Comparison of ENCODE assay signal across 8 cellular contexts in genomic region chr5:111278824-111279504, GRCh38. TPM values are rescaled to one million over a fixed set of nuclear protein-coding genes. Genes with fewer than 3 reads are reported as not detected.
DNase-seq lines count a peak whose midpoint lies in the region; ATAC-seq and TF ChIP-seq lines count a peak whose summit lies in the region.

No MANE protein-coding gene starts in this region.

- no peak for TF ChIP-seq EP300 in SK-N-SH (IDR thresholded peaks at IDR 0.05; ENCODE audit: borderline replicate concordance in 1 of 2, low read depth in 1 of 2, low read length in 1 of 2)

- H3K9ac ChIP-seq in SK-N-SH, result no peak overlapping the region

- peak; percentile 86 for TF ChIP-seq CTCF in CD8-positive, alpha-beta T cell (IDR thresholded peaks at IDR 0.05)
- TF ChIP-seq CTCF in SK-N-SH (IDR thresholded peaks at IDR 0.05), result peak; percentile 76

- no peak overlapping the region for H3K4me2 ChIP-seq in SK-N-SH

- no peak overlapping the region for H2AFZ ChIP-seq in SK-N-SH (ENCODE audit: low read depth)

- no peaks in the 10 kb centered on the region for H3K9me3 ChIP-seq in CD8-positive, alpha-beta T cell (ENCODE audit: low read length)
- no peaks in the 10 kb centered on the region for H3K9me3 ChIP-seq in SK-N-SH

- 66% methylated on average over 12 of the region's 12 CpGs for WGBS in SK-N-SH (ENCODE audit: low lambda C conversion rate)

- peak; percentile 77 to 94 (median 84) for DNase-seq in CD8-positive, alpha-beta T cell
- peak; percentile 42 for DNase-seq in SK-N-SH
- DNase-seq in iPS DF 19.7 (ENCODE audit: low read depth, low spot score), result peak; percentile 20
- DNase-seq in stimulated activated CD4-positive, alpha-beta T cell treated with anti-CD3 and anti-CD28 coated beads, Interleukin-1b, Interleukin-23, amount 100 ng/mL, for 1 hour (ENCODE audit: low read depth in 2 of 2), result peak; percentile 70 to 92
- DNase-seq in NCI-H774 (lab: John Stamatoyannopoulos, UW), result no peak

- H3K27ac Mint-ChIP-seq in CD8-positive, alpha-beta T cell, result peak overlapping the region; percentile 87
- peak overlapping the region; percentile 89 for H3K27ac Mint-ChIP-seq in activated naive CD8-positive, alpha-beta T cell

- no peak overlapping the region for H3K27ac ChIP-seq in CD8-positive, alpha-beta T cell (ENCODE audit: low read depth, low read length)
- H3K27ac ChIP-seq in SK-N-SH (ENCODE audit: low read depth in 2 of 2, low read length in 1 of 2), result peak overlapping the region in 1 of 2 experiments; percentile 43; a peak in 1 of 4 replicates

- no peaks in the 10 kb centered on the region for H3K27me3 ChIP-seq in CD8-positive, alpha-beta T cell (ENCODE audit: insufficient read depth, low read length)
- H3K27me3 ChIP-seq in SK-N-SH (ENCODE audit: insufficient read depth), result no peaks in the 10 kb centered on the region

- no peaks in the 10 kb centered on the region for H3K9me2 ChIP-seq in SK-N-SH

- H3K79me2 ChIP-seq in SK-N-SH (ENCODE audit: insufficient read depth), result no peaks in the 10 kb centered on the region

- H3K36me3 Mint-ChIP-seq in CD8-positive, alpha-beta T cell, result peaks cover 3% of the 10 kb centered on the region
- no peaks in the 10 kb centered on the region for H3K36me3 Mint-ChIP-seq in activated naive CD8-positive, alpha-beta T cell

- H3K4me1 ChIP-seq in CD8-positive, alpha-beta T cell (ENCODE audit: insufficient read depth, low read length), result peaks cover 41% of the 10 kb centered on the region
- peaks cover 0 to 20% of the 10 kb centered on the region in 2 experiments; a peak in 2 of 4 replicates for H3K4me1 ChIP-seq in SK-N-SH (ENCODE audit: control insufficient read depth in 1 of 2, insufficient read depth in 2 of 2, low read depth in 1 of 2, low read length in 1 of 2)

- H3K27me3 Mint-ChIP-seq in CD8-positive, alpha-beta T cell (ENCODE audit: low read depth), result no peaks in the 10 kb centered on the region
- H3K27me3 Mint-ChIP-seq in activated naive CD8-positive, alpha-beta T cell, result no peaks in the 10 kb centered on the region

- POLR2A ChIA-PET in CD8-positive, alpha-beta T cell (lab: Charles Lee), result interaction anchor here (1.1 to 3.9 kb wide), 5 partner anchors 12 to 118 kb away, joined by 3 to 23 read pairs (median 6); partner anchors contain the start of gene CAMK4
- POLR2A ChIA-PET in SK-N-SH (lab: Yijun Ruan, JAX), result interaction anchor here (0.6 to 1.0 kb wide), 3 partner anchors 55 to 417 kb away, joined by 3 read pairs; partner anchors contain the start of gene CAMK4

- no peak overlapping the region for H3K4me3 ChIP-seq in CD8-positive, alpha-beta T cell (ENCODE audit: low read depth, low read length)
- no peak overlapping the region; a peak in 1 of 4 replicates for H3K4me3 ChIP-seq in SK-N-SH (ENCODE audit: low read depth in 2 of 2, low read length in 1 of 2)

- ATAC-seq in CD8-positive, alpha-beta T cell, result peak; percentile 99
- ATAC-seq in GM19328 (IDR thresholded peaks at IDR 0.05; ENCODE audit: unreplicated experiment), result peak; percentile 87
- ATAC-seq in HG03378 (IDR thresholded peaks at IDR 0.05; ENCODE audit: unreplicated experiment), result peak; percentile 96

- no peaks in the 10 kb centered on the region for H3F3A ChIP-seq in SK-N-SH (replicated peaks; ENCODE audit: insufficient read depth)

- H3K36me3 ChIP-seq in CD8-positive, alpha-beta T cell (ENCODE audit: insufficient read depth, low read length), result no peaks in the 10 kb centered on the region
- H3K36me3 ChIP-seq in SK-N-SH (replicated peaks in 1 of 2; ENCODE audit: control insufficient read depth in 1 of 2, insufficient read depth in 2 of 2, low read length in 1 of 2), result no peaks in the 10 kb centered on the region

- no peaks in the 10 kb centered on the region for H3K9me3 Mint-ChIP-seq in CD8-positive, alpha-beta T cell
- no peaks in the 10 kb centered on the region for H3K9me3 Mint-ChIP-seq in activated naive CD8-positive, alpha-beta T cell (ENCODE audit: low read depth)

- no peaks in the 10 kb centered on the region for H4K20me1 ChIP-seq in SK-N-SH (ENCODE audit: insufficient read depth)

- CTCF ChIA-PET in CD8-positive, alpha-beta T cell (lab: Charles Lee), result interaction anchor here (0.6 to 7.4 kb wide), 43 partner anchors 10 to 867 kb away, joined by 3 to 203 read pairs (median 7); partner anchors contain the start of gene CAMK4
- CTCF ChIA-PET in SK-N-SH (lab: Yijun Ruan, JAX), result interaction anchor here (0.8 to 3.4 kb wide), 24 partner anchors 9 to 199 kb away, joined by 3 to 26 read pairs (median 6); partner anchors contain the start of gene CAMK4

- H3K4me1 Mint-ChIP-seq in CD8-positive, alpha-beta T cell (ENCODE audit: low read depth), result peaks cover 79% of the 10 kb centered on the region
- H3K4me1 Mint-ChIP-seq in activated naive CD8-positive, alpha-beta T cell (ENCODE audit: low read depth), result peaks cover 86% of the 10 kb centered on the region

- H3K4me3 Mint-ChIP-seq in CD8-positive, alpha-beta T cell, result no peak overlapping the region
- H3K4me3 Mint-ChIP-seq in activated naive CD8-positive, alpha-beta T cell, result peak overlapping the region; percentile 70

- peak; percentile 71 for TF ChIP-seq RAD21 in SK-N-SH (IDR thresholded peaks at IDR 0.05; ENCODE audit: low read length)

- intact Hi-C loops in CD8-positive, alpha-beta T cell (cut with DNase I, micrococcal nuclease), result loop anchor here (1.0 to 5.0 kb wide), 6 partner anchors 16 to 522 kb away; partner anchors contain the start of gene CAMK4 (in 1 of the 2)

TF ChIP-seq in SK-N-SH, 30 proteins besides CTCF, POLR2A, EP300 and RAD21:
- TF ChIP-seq SMC3 (IDR thresholded peaks at IDR 0.05; ENCODE audit: low read depth, low read length) (peak; percentile 65), JUND (IDR thresholded peaks at IDR 0.05) (no peak), SIN3A (IDR thresholded peaks at IDR 0.05; ENCODE audit: borderline replicate concordance, low read depth, low read length) (no peak), GABPA (IDR thresholded peaks at IDR 0.05; ENCODE audit: low read depth) (no peak), FOXJ3 (CRISPR knock-in tag; IDR thresholded peaks at IDR 0.05) (no peak), FOXM1 (IDR thresholded peaks at IDR 0.05; ENCODE audit: low read depth) (no peak)
- TF ChIP-seq, protein P1, sequence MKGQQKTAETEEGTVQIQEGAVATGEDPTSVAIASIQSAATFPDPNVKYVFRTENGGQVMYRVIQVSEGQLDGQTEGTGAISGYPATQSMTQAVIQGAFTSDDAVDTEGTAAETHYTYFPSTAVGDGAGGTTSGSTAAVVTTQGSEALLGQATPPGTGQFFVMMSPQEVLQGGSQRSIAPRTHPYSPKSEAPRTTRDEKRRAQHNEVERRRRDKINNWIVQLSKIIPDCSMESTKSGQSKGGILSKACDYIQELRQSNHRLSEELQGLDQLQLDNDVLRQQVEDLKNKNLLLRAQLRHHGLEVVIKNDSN (IDR thresholded peaks at IDR 0.05; ENCODE audit: borderline replicate concordance, low read depth), result no peak

RNA-seq across cellular contexts. Expression of gene CAMK4, which starts 54.8 kb away (rescaled TPM):
- total RNA-seq in CD8-positive, alpha-beta T cell, result 100 to 1,000 TPM; 165 to 168 TPM
- polyA plus RNA-seq in SK-N-SH (2012; rRNA removed), result 4.1 and 4.6 TPM in 2 replicates
- polyA plus RNA-seq in SK-N-SH (2012; cell fraction: cytosol; rRNA removed), result 5.5 and 6.4 TPM in 2 replicates
- polyA plus RNA-seq in SK-N-SH (2012; cell fraction: nucleus; rRNA removed), result 2.1 and 3.6 TPM in 2 replicates
